In the genomic region with DNA sequence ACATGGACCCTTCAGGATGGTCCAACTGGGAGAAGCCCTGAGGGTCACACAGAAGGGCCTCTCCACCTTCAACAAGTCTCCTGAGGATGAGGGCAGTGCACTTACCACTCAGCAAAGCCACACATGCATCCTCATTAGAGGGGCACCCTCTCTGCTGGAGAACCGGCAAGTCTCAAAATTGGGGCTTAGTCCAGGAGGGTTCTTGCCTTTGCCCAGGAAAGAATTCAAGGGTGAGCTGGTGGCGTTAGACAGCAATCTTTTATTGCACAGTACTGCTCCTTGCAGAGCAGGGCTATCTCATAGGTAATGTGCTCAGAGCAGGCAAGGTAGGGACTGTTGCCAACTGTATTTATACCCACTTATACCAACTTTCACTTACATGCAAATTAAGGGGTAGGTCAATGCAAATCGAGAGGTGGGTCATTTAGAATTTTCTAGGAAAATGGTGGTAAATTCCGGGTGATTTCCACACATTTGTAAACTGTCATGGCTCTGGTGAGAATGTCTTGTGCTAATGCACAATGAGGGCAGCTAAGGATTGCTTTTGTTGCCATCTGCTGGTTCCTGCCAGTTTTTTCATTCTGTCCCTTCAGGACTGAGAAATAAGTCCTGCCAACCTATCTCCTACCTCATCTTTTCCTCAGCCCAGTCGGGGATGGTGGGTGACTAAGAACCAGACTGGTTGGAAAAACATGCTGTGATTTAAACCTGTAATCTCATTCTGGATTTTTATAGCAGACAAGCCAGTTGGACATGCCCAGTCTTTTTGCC, we compare ENCODE assay signal across 13 cellular contexts. TPM values are rescaled to one million over a fixed set of nuclear protein-coding genes. Genes with fewer than 3 reads are reported as not detected.
DNase-seq lines count a peak whose midpoint lies in the region; ATAC-seq and TF ChIP-seq lines count a peak whose summit lies in the region.
"Had no signal": no experiment of that assay in that cellular context is flagged by ENCODE, and none has a peak within 500 bp of the region (broad histone marks: within the 10 kb centered on the region; RNA-seq: fewer than 3 reads in every experiment).

No MANE protein-coding gene starts in this region.

- H4K20me1 ChIP-seq in osteoblast (ENCODE audit: insufficient read depth, low read length) = no peaks in the 10 kb centered on the region

- H3K27ac ChIP-seq in osteoblast (ENCODE audit: low read depth, low read length) = peak overlapping the region; percentile 96
- H3K27ac ChIP-seq: heart left ventricle, suprapubic skin had no signal

- H3K4me2 ChIP-seq in osteoblast (ENCODE audit: insufficient read depth, low read length) = no peak overlapping the region

- H3K4me1 ChIP-seq in osteoblast (ENCODE audit: insufficient read depth, low read length) = peaks cover 38% of the 10 kb centered on the region

- peak; percentile 50 for TF ChIP-seq CTCF in osteoblast (IDR thresholded peaks at IDR 0.05; ENCODE audit: extremely low read depth, low read depth, low read length)

- no peak overlapping the region for H3K4me3 ChIP-seq in osteoblast (ENCODE audit: insufficient read depth, low read length)
- H3K4me3 ChIP-seq: heart left ventricle, suprapubic skin had no signal

- H2AFZ ChIP-seq in osteoblast (ENCODE audit: low read length) = no peak overlapping the region

- H3K27me3 ChIP-seq in osteoblast (ENCODE audit: insufficient read depth, low read length) = no peaks in the 10 kb centered on the region
- H3K27me3 ChIP-seq: heart left ventricle had no signal

- no peaks in the 10 kb centered on the region for H3K36me3 ChIP-seq in osteoblast (ENCODE audit: insufficient read depth, low read length)
- H3K36me3 ChIP-seq: heart left ventricle, suprapubic skin had no signal

- H3K9me3 ChIP-seq in osteoblast (ENCODE audit: low read depth, low read length) = no peaks in the 10 kb centered on the region
- H3K9me3 ChIP-seq: suprapubic skin had no signal

- DNase-seq in NCI-H748 (lab: John Stamatoyannopoulos, UW; ENCODE audit: unreplicated experiment) = peak; percentile 21
- no peak for DNase-seq in NCI-H748 treated with DMSO at 0.1 percent for 48 hours (lab: John Stamatoyannopoulos, UW)
- DNase-seq in OCI-M1 (lab: John Stamatoyannopoulos, UW) = peak; percentile 90
- peak; percentile 40 for DNase-seq in dermis blood vessel endothelial cell
- DNase-seq in osteoblast (ENCODE audit: insufficient read length, low spot score, missing footprints) = peak; percentile 90
- DNase-seq in NCI-H1048 (lab: John Stamatoyannopoulos, UW) = no peak
- DNase-seq in NCI-H524 treated with DMSO at 0.1 percent for 48 hours (lab: John Stamatoyannopoulos, UW) = no peak
- DNase-seq: activated CD4-positive, alpha-beta T cell treated with anti-CD3 and anti-CD28 coated beads, Interleukin-2, amount 50 U/mL, for 48 hours; activated gamma-delta T cell treated with Interleukin-2 at 50 U/mL for 16 hours; heart left ventricle; NCI-H510A treated with DMSO at 0.1 percent for 48 hours had no signal

- ATAC-seq in GM18520 (IDR thresholded peaks at IDR 0.05; ENCODE audit: unreplicated experiment) = no peak
- ATAC-seq: heart left ventricle had no signal

- no peaks in the 10 kb centered on the region for H3K79me2 ChIP-seq in osteoblast (ENCODE audit: insufficient read depth, low read length)

RNA-seq across cellular contexts. Expression of a gene that starts 27.8 kb away (rescaled TPM):
- total RNA-seq in dermis blood vessel endothelial cell (not detected in 2 replicates), osteoblast (not detected in 2 replicates)
- total RNA-seq: suprapubic skin had no signal

RNA-seq across cellular contexts. Expression of a gene that starts 56.1 kb away (rescaled TPM):
- total RNA-seq in dermis blood vessel endothelial cell (0.05 TPM in 1 of 2 replicates, not detected in the other), osteoblast (not detected in 2 replicates)
- total RNA-seq: heart left ventricle had no signal

RNA-seq across cellular contexts. Expression of a gene that starts 58.2 kb away (rescaled TPM):
- total RNA-seq in dermis blood vessel endothelial cell (95.7 and 104 TPM in 2 replicates), osteoblast (50.1 and 53.6 TPM in 2 replicates)

Comparison
In these comparisons a context has a peak if more than half of its experiments do, and no peak if none do; other contexts are left out.
1. DNase-seq: peak in NCI-H748 (single experiment), OCI-M1 (single experiment), dermis blood vessel endothelial cell (single experiment) and osteoblast (single experiment); none in NCI-H748 treated with DMSO at 0.1 percent for 48 hours (single experiment), NCI-H1048 (single experiment) and NCI-H524 treated with DMSO at 0.1 percent for 48 hours (single experiment).